In the genomic region with DNA sequence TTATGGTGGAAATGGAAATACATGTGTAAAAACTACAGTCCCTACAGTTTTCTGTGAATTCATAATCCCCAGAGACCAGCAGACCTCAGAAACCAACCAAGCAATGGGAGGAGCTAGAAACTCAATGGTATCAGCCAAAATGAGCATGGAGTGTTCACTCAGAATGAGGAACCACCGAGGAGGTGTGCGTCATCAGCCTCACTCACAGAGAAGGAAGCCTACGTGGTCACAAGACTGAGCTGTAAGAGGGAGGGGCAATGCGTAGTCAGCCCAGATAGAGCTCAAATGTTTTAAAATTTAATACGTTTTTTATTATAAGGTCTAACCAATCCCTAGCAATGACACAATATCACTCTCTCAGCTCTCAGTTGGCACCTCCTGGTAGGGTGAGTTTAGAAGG, we compare ENCODE assay signal across 9 cellular contexts. TPM values are rescaled to one million over a fixed set of nuclear protein-coding genes. Genes with fewer than 3 reads are reported as not detected.
A peak's percentile ranks its signal among the peaks of the same experiment; 100 is the strongest.
DNase-seq lines count a peak whose midpoint lies in the region; ATAC-seq and TF ChIP-seq lines count a peak whose summit lies in the region.
"Had no signal": no experiment of that assay in that cellular context is flagged by ENCODE, and none has a peak within 500 bp of the region (broad histone marks: within the 10 kb centered on the region; RNA-seq: fewer than 3 reads in every experiment).

No MANE protein-coding gene starts in this region.

- H3K27me3 Mint-ChIP-seq in GM23338 (ENCODE audit: insufficient read depth, low read depth, poor library complexity), result no peaks in the 10 kb centered on the region
- H3K27me3 Mint-ChIP-seq in H9 (ENCODE audit: low read depth), result no peaks in the 10 kb centered on the region

- H3K79me2 ChIP-seq in OCI-LY3 (ENCODE audit: low read length) (no peaks in the 10 kb centered on the region), GM23338 (replicated peaks; ENCODE audit: insufficient read depth) (no peaks in the 10 kb centered on the region), H9 (ENCODE audit: insufficient read depth, low read length) (no peaks in the 10 kb centered on the region)

- H3K36me3 Mint-ChIP-seq in GM23338 (ENCODE audit: low read depth), result no peaks in the 10 kb centered on the region
- H3K36me3 Mint-ChIP-seq in H9 (ENCODE audit: insufficient read depth in 1 of 3, low read depth in 3 of 3), result no peaks in the 10 kb centered on the region

- H3K23me2 ChIP-seq in H9 (ENCODE audit: insufficient read length, low read depth, low read length, poor library complexity, severe bottlenecking), result no peaks in the 10 kb centered on the region

- H2BK15ac ChIP-seq in H9 (ENCODE audit: low read depth, low read length), result no peak overlapping the region

- H2BK20ac ChIP-seq in H9 (ENCODE audit: low read depth, low read length, poor library complexity, severe bottlenecking), result no peak overlapping the region

- no peak overlapping the region for H2BK120ac ChIP-seq in H9 (ENCODE audit: low read depth, low read length, poor library complexity, severe bottlenecking)

- no peak overlapping the region for H2AK5ac ChIP-seq in H9 (ENCODE audit: insufficient read length, low read length)

- H3K23ac ChIP-seq in H9 (ENCODE audit: insufficient read length, low read depth, low read length), result no peak overlapping the region

- H3K9me3 ChIP-seq in OCI-LY3 (ENCODE audit: insufficient read depth, low read length), result no peaks in the 10 kb centered on the region
- H3K9me3 ChIP-seq in esophagus squamous epithelium, result no peaks in the 10 kb centered on the region
- H3K9me3 ChIP-seq in H9 (ENCODE audit: control insufficient read depth, low read depth, low read length), result no peaks in the 10 kb centered on the region

- H3T11ph ChIP-seq in H9 (ENCODE audit: low read length), result no peak overlapping the region

- H3K27me3 ChIP-seq in OCI-LY3 (ENCODE audit: low read depth, low read length), result no peaks in the 10 kb centered on the region
- no peaks in the 10 kb centered on the region for H3K27me3 ChIP-seq in esophagus squamous epithelium
- no peaks in the 10 kb centered on the region for H3K27me3 ChIP-seq in GM23338 (ENCODE audit: insufficient read depth)
- H3K27me3 ChIP-seq in H9 (ENCODE audit: insufficient read depth, low read length), result no peaks in the 10 kb centered on the region

- H3K79me1 ChIP-seq in H9 (ENCODE audit: insufficient read depth, low read depth, low read length, poor library complexity, severe bottlenecking), result no peaks in the 10 kb centered on the region

- no peaks in the 10 kb centered on the region for H4K20me1 ChIP-seq in OCI-LY3 (ENCODE audit: insufficient read depth, low read length)
- no peaks in the 10 kb centered on the region for H4K20me1 ChIP-seq in GM23338 (replicated peaks; ENCODE audit: insufficient read depth)
- no peaks in the 10 kb centered on the region for H4K20me1 ChIP-seq in H9 (ENCODE audit: control insufficient read depth, insufficient read depth, insufficient read length)

- H2BK12ac ChIP-seq in H9 (ENCODE audit: insufficient read length, low read depth, low read length), result no peak overlapping the region

- H3K9ac ChIP-seq in OCI-LY3 (ENCODE audit: low read length), result no peak overlapping the region
- H3K9ac ChIP-seq in H9 (ENCODE audit: extremely low read depth, insufficient read length, low read length), result no peak overlapping the region
- H3K9ac ChIP-seq: KMS-11 had no signal

- H4K5ac ChIP-seq in H9 (ENCODE audit: insufficient read length, low read depth, low read length), result no peak overlapping the region

- no peak overlapping the region for H3K4ac ChIP-seq in H9 (ENCODE audit: low read depth, low read length)

- H3K4me3 Mint-ChIP-seq in GM23338 (no peak overlapping the region), H9 (no peak overlapping the region)

- H3K9me2 ChIP-seq in GM23338 (ENCODE audit: insufficient read depth), result no peaks in the 10 kb centered on the region

- H2AFZ ChIP-seq in OCI-LY3 (ENCODE audit: low read depth, low read length) (peak overlapping the region; percentile 92; the same call in 1 of the 2 replicates), GM23338 (no peak overlapping the region), H9 (ENCODE audit: low read length) (no peak overlapping the region)

- H3K36me3 ChIP-seq in OCI-LY3 (replicated peaks; ENCODE audit: low read depth, low read length) (no peaks in the 10 kb centered on the region), esophagus squamous epithelium (no peaks in the 10 kb centered on the region), GM23338 (ENCODE audit: insufficient read depth) (no peaks in the 10 kb centered on the region)

- intact Hi-C loops in esophagus squamous epithelium (cut with DNase I), result no loop called here

- H3K18ac ChIP-seq in H9 (ENCODE audit: insufficient read length, low read depth, low read length), result no peak overlapping the region

- H2BK5ac ChIP-seq in H9 (ENCODE audit: insufficient read length, low read length), result no peak overlapping the region

- no peaks in the 10 kb centered on the region for H3F3A ChIP-seq in GM23338 (replicated peaks; ENCODE audit: low read depth)

- 72 to 74% methylated on average over 5 of the region's 5 CpGs for WGBS in esophagus squamous epithelium, 2 donors
- no CpG with 5 or more reads among the region's 5 CpGs for WGBS in H9 (ENCODE audit: extremely low coverage, insufficient read length, low lambda C conversion rate)

- peaks cover 69% of the 10 kb centered on the region for H3K4me1 Mint-ChIP-seq in GM23338
- peaks cover 59 to 63% of the 10 kb centered on the region in 2 experiments for H3K4me1 Mint-ChIP-seq in H9

- peak overlapping the region; percentile 53 for H3K4me2 ChIP-seq in OCI-LY3 (ENCODE audit: low read length)
- no peak overlapping the region for H3K4me2 ChIP-seq in GM23338
- no peak overlapping the region for H3K4me2 ChIP-seq in H9 (ENCODE audit: insufficient read depth, insufficient read length, low read length)
- H3K4me2 ChIP-seq: KMS-11 had no signal

- 0 out of 2 replicates have a peak overlapping the region, but pooled peaks have one; percentile 4 for H3K4me3 ChIP-seq in OCI-LY3 (ENCODE audit: low read length)
- no peak overlapping the region for H3K4me3 ChIP-seq in esophagus squamous epithelium
- no peak overlapping the region for H3K4me3 ChIP-seq in GM23338

- ATAC-seq in GM18520 (IDR thresholded peaks at IDR 0.05; ENCODE audit: unreplicated experiment) (peak; percentile 89), HG02840 (IDR thresholded peaks at IDR 0.05; ENCODE audit: low FRiP score, unreplicated experiment) (peak; percentile 95), GM23338 (no peak)

- H3K4me1 ChIP-seq in OCI-LY3 (ENCODE audit: low read length) (peaks cover 22% of the 10 kb centered on the region), esophagus squamous epithelium (peaks cover 0 to 22% (median 0%) of the 10 kb centered on the region in 3 donors), GM23338 (ENCODE audit: insufficient read depth) (peaks cover 34% of the 10 kb centered on the region), H9 (ENCODE audit: insufficient read depth, low read length) (peaks cover 17% of the 10 kb centered on the region; the same call in 1 of the 2 replicates)

- no peak for TF ChIP-seq POLR2A in esophagus squamous epithelium (IDR thresholded peaks at IDR 0.05)

- H3K27ac Mint-ChIP-seq in GM23338, result no peak overlapping the region
- H3K27ac Mint-ChIP-seq in H9, result no peak overlapping the region

- H4K8ac ChIP-seq in H9 (replicated peaks; ENCODE audit: insufficient read length, low read depth, low read length), result no peak overlapping the region

- no peak overlapping the region for H3K56ac ChIP-seq in H9 (ENCODE audit: insufficient read length, low read depth, low read length)

- H3K27ac ChIP-seq in OCI-LY3 (ENCODE audit: low read length) (peak overlapping the region; percentile 39), esophagus squamous epithelium (peak overlapping the region in 2 of 4 donors; percentile 12 to 26), GM23338 (ENCODE audit: low read depth) (no peak overlapping the region), H9 (ENCODE audit: insufficient read length, low read depth, low read length) (no peak overlapping the region)
- H3K27ac ChIP-seq: KMS-11 had no signal

- no peak overlapping the region for H4K91ac ChIP-seq in H9 (ENCODE audit: insufficient read length, low read depth, low read length)

- no peak for TF ChIP-seq CTCF in OCI-LY3 (IDR thresholded peaks at IDR 0.05; ENCODE audit: low read depth, low read length)
- no peak for TF ChIP-seq CTCF in esophagus squamous epithelium (IDR thresholded peaks at IDR 0.05)
- no peak for TF ChIP-seq CTCF in GM23338 (conservative IDR thresholded peaks at IDR 0.05; ENCODE audit: low read depth in 2 of 2)
- no peak for TF ChIP-seq CTCF in H9 (conservative IDR thresholded peaks at IDR 0.05)

- DNase-seq in esophagus squamous epithelium (lab: John Stamatoyannopoulos, UW) (peak; percentile 15), NCI-H524 (lab: John Stamatoyannopoulos, UW) (no peak), GM23338 (ENCODE audit: low spot score) (no peak), H9 (no peak)
- DNase-seq in stimulated activated CD4-positive, alpha-beta T cell treated with anti-CD3 and anti-CD28 coated beads, Interleukin-4, amount 100 ng/mL, for 48 hours (ENCODE audit: low read depth in 2 of 2), result peak; percentile 9 to 36

- no peak overlapping the region for H3K14ac ChIP-seq in H9 (ENCODE audit: insufficient read depth, low read length)

- H3K9me3 Mint-ChIP-seq in GM23338 (no peaks in the 10 kb centered on the region), H9 (no peaks in the 10 kb centered on the region)

RNA-seq across cellular contexts. Expression of gene MYLK4, which starts 17.4 kb away (rescaled TPM):
- 1 to 10 TPM in 2 of 4 donors, under 1 TPM in 2; 0.49 to 1.9 (median 1.0) TPM for total RNA-seq in esophagus squamous epithelium
- 0.12 and 0.17 TPM in 2 replicates for total RNA-seq in GM23338 (2014; rRNA removed; shearing (Covaris generic))
- polyA plus RNA-seq in GM23338 (2016; fragmentation: Nextera tagmentation; extraction: Ambion mirVana), result 0.03 TPM in 2 replicates
- 0.28 and 0.44 TPM in 2 replicates for total RNA-seq in H9 (2021)

RNA-seq across cellular contexts. Expression of gene WRNIP1, which starts 31.9 kb away (rescaled TPM):
- total RNA-seq in esophagus squamous epithelium, result 10 to 100 TPM; 66.0 to 75.6 (median 69.9) TPM
- total RNA-seq in GM23338 (2014; rRNA removed; shearing (Covaris generic)), result 50.4 and 66.0 TPM in 2 replicates
- polyA plus RNA-seq in GM23338 (2016; fragmentation: Nextera tagmentation; extraction: Ambion mirVana), result 27.6 and 34.8 TPM in 2 replicates
- total RNA-seq in H9 (2021), result 38.1 and 40.0 TPM in 2 replicates

Comparison
In these comparisons a context has a peak if more than half of its experiments do, and no peak if none do; other contexts are left out.
1. DNase-seq: peak in esophagus squamous epithelium (single experiment) and stimulated activated CD4-positive, alpha-beta T cell treated with anti-CD3 and anti-CD28 coated beads, Interleukin-4, amount 100 ng/mL, for 48 hours (2 of 2); none in NCI-H524 (0 of 2), GM23338 (single experiment) and H9 (single experiment).